ENCODE assay signal across 8 cellular contexts in genomic region chr7:143205560-143206293, GRCh38. TPM values are rescaled to one million over a fixed set of nuclear protein-coding genes. Genes with fewer than 3 reads are reported as not detected.
A peak's percentile ranks its signal among the peaks of the same experiment; 100 is the strongest.
DNase-seq lines count a peak whose midpoint lies in the region; ATAC-seq and TF ChIP-seq lines count a peak whose summit lies in the region.

No MANE protein-coding gene starts in this region.

- H3K4me1 ChIP-seq in heart left ventricle, result peaks cover 0 to 23% (median 0%) of the 10 kb centered on the region in 12 donors
- H3K4me1 ChIP-seq in right atrium auricular region, result no peaks in the 10 kb centered on the region
- H3K4me1 ChIP-seq in mesendoderm (ENCODE audit: control insufficient read depth, low read depth, low read length), result peaks cover 2% of the 10 kb centered on the region

- H3K4me3 ChIP-seq in heart left ventricle (peak overlapping the region in 1 of 12 donors; percentile 25), right atrium auricular region (no peak overlapping the region), mesendoderm (ENCODE audit: low read length) (no peak overlapping the region)

- in situ Hi-C loops in ACHN (cut with HindIII; ENCODE audit: low pct_ligation_motif_present, low pct_unique_long_range_greater_than_20kb, low sequenced_read_pairs), result no loop called here

- DNase-seq in heart left ventricle (peak in 4 of 5 donors; percentile 30 to 32 (median 31)), right atrium auricular region (ENCODE audit: low spot score) (no peak), RPMI8226 (peak; percentile 91), mesendoderm (no peak), NCI-H748 treated with DMSO at 0.1 percent for 48 hours (lab: John Stamatoyannopoulos, UW) (no peak), ACHN (no peak), NCI-H2196 (lab: John Stamatoyannopoulos, UW; ENCODE audit: unreplicated experiment) (no peak)

- no peak overlapping the region for H3K4me2 ChIP-seq in mesendoderm (ENCODE audit: low read length)

- H3K27me3 ChIP-seq in heart left ventricle, result no peaks in the 10 kb centered on the region
- H3K27me3 ChIP-seq in right atrium auricular region, result no peaks in the 10 kb centered on the region
- no peaks in the 10 kb centered on the region for H3K27me3 ChIP-seq in mesendoderm (ENCODE audit: insufficient read depth, low read length, poor library complexity)

- intact Hi-C loops in heart left ventricle (cut with DNase I), result loop anchor here in 1 of 10 donors (10.0 kb wide), 1 partner anchor 331 kb away; no protein-coding TSS in a partner anchor

- H3K9me3 ChIP-seq in heart left ventricle (no peaks in the 10 kb centered on the region), right atrium auricular region (no peaks in the 10 kb centered on the region)

- H4K5ac ChIP-seq in mesendoderm (ENCODE audit: low read length), result no peak overlapping the region

- TF ChIP-seq CTCF in heart left ventricle (IDR thresholded peaks at IDR 0.05), result no peak
- no peak for TF ChIP-seq CTCF in right atrium auricular region (IDR thresholded peaks at IDR 0.05)

- no peak overlapping the region for H4K8ac ChIP-seq in mesendoderm (ENCODE audit: low read depth, low read length)

- H3K9ac ChIP-seq in mesendoderm (ENCODE audit: low read length), result no peak overlapping the region

- ATAC-seq in heart left ventricle (peak; percentile 41 to 77 (median 59)), HG02973 (IDR thresholded peaks at IDR 0.05; ENCODE audit: unreplicated experiment) (peak; percentile 90)

- no peaks in the 10 kb centered on the region for H3K79me1 ChIP-seq in mesendoderm (ENCODE audit: low read length)

- H2BK120ac ChIP-seq in mesendoderm (ENCODE audit: low read depth, low read length), result no peak overlapping the region

- H2AK5ac ChIP-seq in mesendoderm (ENCODE audit: low read length), result peak overlapping the region; percentile 33

- H3K27ac ChIP-seq in heart left ventricle (no peak overlapping the region), right atrium auricular region (no peak overlapping the region), mesendoderm (ENCODE audit: low read depth, low read length) (no peak overlapping the region)

- H3K36me3 ChIP-seq in heart left ventricle, result no peaks in the 10 kb centered on the region
- H3K36me3 ChIP-seq in right atrium auricular region, result no peaks in the 10 kb centered on the region
- H3K36me3 ChIP-seq in mesendoderm (ENCODE audit: control insufficient read depth, insufficient read depth, low read length), result no peaks in the 10 kb centered on the region

- no peak overlapping the region for H3K23ac ChIP-seq in mesendoderm (ENCODE audit: low read length)

- H3K18ac ChIP-seq in mesendoderm (ENCODE audit: low read length), result no peak overlapping the region

- no peak overlapping the region for H2BK5ac ChIP-seq in mesendoderm (ENCODE audit: low read length)

- TF ChIP-seq POLR2A in heart left ventricle (IDR thresholded peaks at IDR 0.05), result no peak

- 71 to 78% (median 74%) methylated on average over 13 of the region's 13 CpGs for WGBS in heart left ventricle, 4 donors
- no CpG with 5 or more reads among the region's 13 CpGs for WGBS in mesendoderm (ENCODE audit: extremely low coverage, insufficient coverage, low lambda C conversion rate)

- peak overlapping the region; percentile 22 for H3K56ac ChIP-seq in mesendoderm (ENCODE audit: low read length)

- no peaks in the 10 kb centered on the region for H3K79me2 ChIP-seq in mesendoderm (ENCODE audit: control insufficient read depth, insufficient read depth, low read length)

- no peak overlapping the region for H2BK15ac ChIP-seq in mesendoderm (replicated peaks; ENCODE audit: low read depth)

- H3K4ac ChIP-seq in mesendoderm (ENCODE audit: low read depth, low read length), result no peak overlapping the region

RNA-seq across cellular contexts. Expression of gene TAS2R40, which starts 16.1 kb away (rescaled TPM):
- total RNA-seq in heart left ventricle (not detected), right atrium auricular region (not detected)
- polyA plus RNA-seq in heart left ventricle, result not detected
- not detected for polyA plus RNA-seq in mesendoderm (2013, experiment 1 of 2)
- polyA plus RNA-seq in mesendoderm (2013, experiment 2 of 2), result not detected

RNA-seq across cellular contexts. Expression of gene TAS2R39, which starts 22.5 kb away (rescaled TPM):
- total RNA-seq in heart left ventricle (not detected), right atrium auricular region (not detected)
- polyA plus RNA-seq in heart left ventricle, result not detected
- not detected for polyA plus RNA-seq in mesendoderm (2013, experiment 1 of 2)
- not detected for polyA plus RNA-seq in mesendoderm (2013, experiment 2 of 2)

RNA-seq across cellular contexts. Expression of gene GSTK1, which starts 57.5 kb away (rescaled TPM):
- total RNA-seq in heart left ventricle (100 to 1,000 TPM; 174 to 349 (median 281) TPM), right atrium auricular region (100 to 1,000 TPM; 169 to 270 TPM)
- 100 to 1,000 TPM; 123 to 274 TPM for polyA plus RNA-seq in heart left ventricle
- polyA plus RNA-seq in mesendoderm (2013, experiment 1 of 2), result 20.7 TPM
- 21.6 TPM for polyA plus RNA-seq in mesendoderm (2013, experiment 2 of 2)

Comparison
In these comparisons a context has a peak if more than half of its experiments do, and no peak if none do; other contexts are left out.
1. DNase-seq: peak in heart left ventricle (4 of 5) and RPMI8226 (single experiment); none in right atrium auricular region (single experiment), mesendoderm (single experiment), NCI-H748 treated with DMSO at 0.1 percent for 48 hours (single experiment), ACHN (single experiment) and NCI-H2196 (single experiment).